17 cellular contexts compared by ENCODE assay signal in the genomic region with DNA sequence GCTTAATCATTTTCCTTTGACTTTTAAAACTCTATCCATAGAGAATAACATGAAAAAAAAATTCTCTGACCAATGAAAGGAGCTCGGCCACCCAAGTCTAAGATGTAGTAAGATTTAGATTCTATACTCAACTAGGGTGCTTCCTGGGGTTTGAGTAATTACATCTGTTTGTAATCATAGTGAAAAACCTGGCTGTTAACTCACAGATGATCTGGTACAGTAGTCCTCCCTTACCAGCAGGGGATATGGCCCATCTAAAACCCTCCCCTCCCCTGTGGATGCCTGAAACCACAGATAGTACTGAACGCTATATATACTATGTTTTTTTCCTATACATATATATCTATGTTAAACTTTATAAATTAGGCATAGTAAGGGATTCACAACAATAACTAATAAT.
DNase-seq lines count a peak whose midpoint lies in the region; ATAC-seq, FAIRE-seq and TF ChIP-seq lines count a peak whose summit lies in the region.
"Had no signal": no experiment of that assay in that cellular context is flagged by ENCODE, and none has a peak within 500 bp of the region (broad histone marks: within the 10 kb centered on the region; RNA-seq: fewer than 3 reads in every experiment).

No MANE protein-coding gene starts in this region.

- no TSS peak for BruUV-seq in GM12878 (replicated peaks; lab: Mats Ljungman, UMichigan)

- TF ChIP-seq RAD21 in GM12878 (IDR thresholded peaks at IDR 0.05; ENCODE audit: insufficient read depth, low read depth, low read length): no peak

- H3K4me1 Mint-ChIP-seq in activated CD8-positive, alpha-beta T cell treated with anti-CD3 and anti-CD28 coated beads for 36 hours (ENCODE audit: low read depth): peaks cover 23% of the 10 kb centered on the region

- H3K4me2 ChIP-seq in GM12878 (ENCODE audit: control insufficient read depth, insufficient read depth): no peak overlapping the region

- 0 out of 6 replicates have a peak, but pooled peaks of 1 of the 3 experiments have one; percentile 6 for TF ChIP-seq CTCF in GM12878 (IDR thresholded peaks at IDR 0.05 in 2 of 3, conservative IDR thresholded peaks at IDR 0.05 in 1 of 3; ENCODE audit: control insufficient read depth in 2 of 3, extremely low read depth in 1 of 3, insufficient read depth in 1 of 3, low read depth in 3 of 3, low read length in 3 of 3)
- TF ChIP-seq CTCF in sigmoid colon (IDR thresholded peaks at IDR 0.05): no peak
- no peak for TF ChIP-seq CTCF in activated CD8-positive, alpha-beta T cell treated with anti-CD3 and anti-CD28 coated beads for 36 hours (IDR thresholded peaks at IDR 0.05)
- no peak for TF ChIP-seq CTCF in coronary artery (IDR thresholded peaks at IDR 0.05)

- no peak overlapping the region for H2AFZ ChIP-seq in GM12878 (ENCODE audit: control insufficient read depth, low read depth, low read length)

- H3K79me2 ChIP-seq in GM12878 (ENCODE audit: control insufficient read depth, insufficient read depth, low read length): no peaks in the 10 kb centered on the region

- no peak for FAIRE-seq in GM12878 (lab: Jason Lieb, UNC)
- FAIRE-seq: D721Med, H1 had no signal

- WGBS in GM12878 (ENCODE audit: insufficient coverage, insufficient replicate concordance, low lambda C conversion rate, missing lambda C conversion rate): 58% methylated on average over 2 of the region's 2 CpGs
- 85 to 88% methylated on average over 2 of the region's 2 CpGs for WGBS in sigmoid colon, 2 donors

- intact Hi-C loops in GM12878 (cut with micrococcal nuclease; ENCODE audit: unreplicated experiment): no loop called here
- intact Hi-C loops in sigmoid colon (cut with DNase I): no loop called here
- intact Hi-C loops in activated CD8-positive, alpha-beta T cell treated with anti-CD3 and anti-CD28 coated beads for 36 hours (cut with micrococcal nuclease): no loop called here

- no peaks in the 10 kb centered on the region for H3K27me3 Mint-ChIP-seq in activated CD8-positive, alpha-beta T cell treated with anti-CD3 and anti-CD28 coated beads for 36 hours
- H3K27me3 Mint-ChIP-seq: activated CD8-positive, alpha-beta memory T cell treated with anti-CD3 and anti-CD28 coated beads, Interleukin-2, amount 10 ng/mL, durations not matched to agents 7 days and 5 days had no signal

- H3K4me3 ChIP-seq in GM12878 (no peak overlapping the region), sigmoid colon (no peak overlapping the region), coronary artery (no peak overlapping the region)

- DNase-seq in Daoy (ENCODE audit: low read depth) (peak; percentile 60), GM12878 (ENCODE audit: low read depth, low spot score) (no peak), sigmoid colon (no peak), NCI-H1436 treated with DMSO at 0.1 percent for 48 hours (lab: John Stamatoyannopoulos, UW) (no peak), coronary artery (ENCODE audit: low spot score) (no peak)
- no peak for DNase-seq in activated CD8-positive, alpha-beta T cell treated with anti-CD3 and anti-CD28 coated beads for 36 hours
- no peak for DNase-seq in activated CD4-positive, alpha-beta T cell treated with anti-CD3 and anti-CD28 coated beads, Interleukin-2, amount 50 U/mL, for 1 hour
- DNase-seq: activated CD8-positive, alpha-beta memory T cell treated with anti-CD3 and anti-CD28 coated beads, Interleukin-2, amount 10 ng/mL, durations not matched to agents 7 days and 5 days; activated gamma-delta T cell treated with Interleukin-2 at 50 U/mL for 16 hours; MV-4-11; NCI-H2107; NCI-H774; nucleus accumbens had no signal

- TF ChIP-seq POLR2A in GM12878 (IDR thresholded peaks at IDR 0.05; ENCODE audit: low read depth, low read length): no peak
- no peak for TF ChIP-seq POLR2A in sigmoid colon (IDR thresholded peaks at IDR 0.05)

- no peaks in the 10 kb centered on the region for H3K27me3 ChIP-seq in GM12878 (replicated peaks in 1 of 2; ENCODE audit: control insufficient read depth in 2 of 2, insufficient read depth in 2 of 2, low read length in 1 of 2)
- H3K27me3 ChIP-seq in sigmoid colon: no peaks in the 10 kb centered on the region

- H3K4me1 ChIP-seq in GM12878 (ENCODE audit: control insufficient read depth, insufficient read depth, low read length): peaks cover 21% of the 10 kb centered on the region
- peaks cover 0 to 83% (median 67%) of the 10 kb centered on the region in 4 donors for H3K4me1 ChIP-seq in sigmoid colon

- ATAC-seq in HG03354 (IDR thresholded peaks at IDR 0.05; ENCODE audit: poor library complexity, severe bottlenecking, unreplicated experiment): peak; percentile 37
- ATAC-seq in GM12878: peak; percentile 11
- no peak for ATAC-seq in activated CD8-positive, alpha-beta T cell treated with anti-CD3 and anti-CD28 coated beads for 36 hours
- ATAC-seq: activated CD8-positive, alpha-beta memory T cell treated with anti-CD3 and anti-CD28 coated beads, Interleukin-2, amount 10 ng/mL, durations not matched to agents 7 days and 5 days; WTC11 had no signal

- H3K9me3 ChIP-seq in GM12878 (replicated peaks; ENCODE audit: control insufficient read depth, insufficient read depth, low read length) (no peaks in the 10 kb centered on the region), sigmoid colon (no peaks in the 10 kb centered on the region)

- H3K27ac ChIP-seq in GM12878 (ENCODE audit: control insufficient read depth, insufficient read depth): no peak overlapping the region
- peak overlapping the region; percentile 29 to 75 (median 70) for H3K27ac ChIP-seq in sigmoid colon
- H3K27ac ChIP-seq in coronary artery: peak overlapping the region in 1 of 2 donors; percentile 60

- CTCF ChIA-PET in GM12878 (lab: Yijun Ruan, JAX): interaction anchor here (4.9 kb wide), 1 partner anchor 87 kb away, joined by 25 read pairs; no protein-coding TSS in a partner anchor
- CTCF ChIA-PET in activated CD8-positive, alpha-beta T cell treated with anti-CD3 and anti-CD28 coated beads for 36 hours (lab: Charles Lee): no interaction called here

- in situ Hi-C loops in GM12878 (cut with MboI): no loop called here

- RAD21 ChIA-PET in GM12878 (lab: Charles Lee; ENCODE audit: unreplicated experiment): interaction anchor here (0.7 to 4.2 kb wide), 2 partner anchors 31 to 37 kb away, joined by 3 to 18 read pairs; no protein-coding TSS in a partner anchor

- H3K9ac ChIP-seq in GM12878 (ENCODE audit: control insufficient read depth, insufficient read depth, low read length): no peak overlapping the region

- H4K20me1 ChIP-seq in GM12878 (ENCODE audit: control insufficient read depth, insufficient read depth): no peaks in the 10 kb centered on the region; the same call in 1 of the 2 replicates

- no peaks in the 10 kb centered on the region for H3K9me3 Mint-ChIP-seq in activated CD8-positive, alpha-beta T cell treated with anti-CD3 and anti-CD28 coated beads for 36 hours

- SMC1A ChIA-PET in GM12878 (lab: Charles Lee; ENCODE audit: uncharacterized antibody, unreplicated experiment): interaction anchor here (5.2 kb wide), 1 partner anchor 36 kb away, joined by 81 read pairs; no protein-coding TSS in a partner anchor

- POLR2A ChIA-PET in GM12878 (lab: Charles Lee): no interaction called here
- POLR2A ChIA-PET in activated CD8-positive, alpha-beta T cell treated with anti-CD3 and anti-CD28 coated beads for 36 hours (lab: Charles Lee): no interaction called here

- no peak overlapping the region for H3K27ac Mint-ChIP-seq in activated CD8-positive, alpha-beta T cell treated with anti-CD3 and anti-CD28 coated beads for 36 hours
- H3K27ac Mint-ChIP-seq: activated CD8-positive, alpha-beta memory T cell treated with anti-CD3 and anti-CD28 coated beads, Interleukin-2, amount 10 ng/mL, durations not matched to agents 7 days and 5 days; WTC11 had no signal

- TF ChIP-seq EP300 in GM12878 (IDR thresholded peaks at IDR 0.05; ENCODE audit: borderline replicate concordance in 1 of 2, control insufficient read depth in 1 of 2, low read depth in 2 of 2, low read length in 2 of 2) (no peak), sigmoid colon (IDR thresholded peaks at IDR 0.05) (no peak)

- H3K36me3 Mint-ChIP-seq in activated CD8-positive, alpha-beta T cell treated with anti-CD3 and anti-CD28 coated beads for 36 hours (ENCODE audit: low read depth): peaks cover 10% of the 10 kb centered on the region

- H3K4me3 Mint-ChIP-seq in activated CD8-positive, alpha-beta T cell treated with anti-CD3 and anti-CD28 coated beads for 36 hours: no peak overlapping the region
- H3K4me3 Mint-ChIP-seq: activated CD8-positive, alpha-beta memory T cell treated with anti-CD3 and anti-CD28 coated beads, Interleukin-2, amount 10 ng/mL, durations not matched to agents 7 days and 5 days; WTC11 had no signal

- no peaks in the 10 kb centered on the region for H3K36me3 ChIP-seq in GM12878 (ENCODE audit: control insufficient read depth in 2 of 2, insufficient read depth in 2 of 2, low read length in 1 of 2)
- H3K36me3 ChIP-seq in sigmoid colon: no peaks in the 10 kb centered on the region

TF ChIP-seq in GM12878, 131 proteins besides CTCF, POLR2A, EP300 and RAD21:
- TF ChIP-seq KDM1A (IDR thresholded peaks at IDR 0.05; ENCODE audit: borderline replicate concordance): no peak
- no peak for TF ChIP-seq NBN (IDR thresholded peaks at IDR 0.05)
- TF ChIP-seq TAF1 (IDR thresholded peaks at IDR 0.05; ENCODE audit: borderline replicate concordance, low read depth, low read length): no peak
- TF ChIP-seq, protein P1, sequence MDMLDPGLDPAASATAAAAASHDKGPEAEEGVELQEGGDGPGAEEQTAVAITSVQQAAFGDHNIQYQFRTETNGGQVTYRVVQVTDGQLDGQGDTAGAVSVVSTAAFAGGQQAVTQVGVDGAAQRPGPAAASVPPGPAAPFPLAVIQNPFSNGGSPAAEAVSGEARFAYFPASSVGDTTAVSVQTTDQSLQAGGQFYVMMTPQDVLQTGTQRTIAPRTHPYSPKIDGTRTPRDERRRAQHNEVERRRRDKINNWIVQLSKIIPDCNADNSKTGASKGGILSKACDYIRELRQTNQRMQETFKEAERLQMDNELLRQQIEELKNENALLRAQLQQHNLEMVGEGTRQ (IDR thresholded peaks at IDR 0.05; ENCODE audit: borderline replicate concordance, low read depth, low read length): no peak
- TF ChIP-seq PML (IDR thresholded peaks at IDR 0.05; ENCODE audit: low read length): no peak
- no peak for TF ChIP-seq ZBED1 (IDR thresholded peaks at IDR 0.05; ENCODE audit: borderline replicate concordance)
- TF ChIP-seq MTA2 (IDR thresholded peaks at IDR 0.05; ENCODE audit: low read depth): no peak
- no peak for TF ChIP-seq SREBF1 (IDR thresholded peaks at IDR 0.05; ENCODE audit: low read length)
- no peak for TF ChIP-seq POLR2AphosphoS5 (IDR thresholded peaks at IDR 0.05; ENCODE audit: low read length)
- no peak for TF ChIP-seq RCOR1 (conservative IDR thresholded peaks at IDR 0.05; ENCODE audit: low read depth, low read length)
- no peak for TF ChIP-seq SP1 (IDR thresholded peaks at IDR 0.05; ENCODE audit: low read depth, low read length)
- TF ChIP-seq RELA (IDR thresholded peaks at IDR 0.05; ENCODE audit: borderline replicate concordance, partially characterized antibody): no peak
TF ChIP-seq in GM12878: peak in this region for 0.
